Comparison of ENCODE assay signal across 12 cellular contexts in the genomic region with DNA sequence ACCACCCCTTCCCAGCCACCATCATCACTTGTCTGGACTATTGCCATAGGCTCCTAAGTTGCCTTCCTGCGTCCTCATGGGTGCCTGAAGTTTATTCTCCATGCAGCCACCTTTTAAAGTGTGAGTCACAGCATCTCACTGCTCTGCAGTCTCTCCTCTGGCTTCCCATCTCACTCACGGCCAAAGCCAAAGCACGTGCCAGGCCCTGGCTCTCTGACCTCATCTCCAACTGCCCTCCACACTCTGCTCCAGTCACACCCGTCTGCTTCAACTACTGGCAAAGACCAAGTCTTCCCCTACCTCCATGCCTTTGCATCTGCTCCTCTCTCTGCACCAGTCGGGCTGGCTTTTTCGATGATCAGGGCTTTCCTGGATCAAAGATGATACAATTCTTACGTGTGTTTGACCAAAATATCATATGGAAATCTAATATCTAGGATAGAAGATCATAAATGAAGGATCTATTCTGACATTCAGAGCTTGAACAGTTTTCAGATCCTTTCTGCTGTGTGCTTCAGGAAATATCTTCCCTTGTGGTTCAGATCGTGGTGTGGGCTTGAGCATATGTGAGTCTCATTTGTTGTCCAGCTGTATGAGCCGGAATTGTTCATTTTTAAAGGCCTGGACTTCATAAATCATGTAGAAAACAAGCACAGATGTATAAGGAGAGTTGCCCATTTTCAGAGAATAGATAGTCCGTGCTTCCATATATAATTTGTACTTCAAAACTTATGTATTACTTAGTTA.
A peak's percentile ranks its signal among the peaks of the same experiment; 100 is the strongest.
DNase-seq lines count a peak whose midpoint lies in the region; ATAC-seq, FAIRE-seq and TF ChIP-seq lines count a peak whose summit lies in the region.
"Had no signal": no experiment of that assay in that cellular context is flagged by ENCODE, and none has a peak within 500 bp of the region (broad histone marks: within the 10 kb centered on the region; RNA-seq: fewer than 3 reads in every experiment).

No MANE protein-coding gene starts in this region.

- no peak overlapping the region for H3K27ac Mint-ChIP-seq in CD14-positive monocyte
- H3K27ac Mint-ChIP-seq: T-helper 1 cell treated with Interleukin-12 subunit alpha and Interleukin-12 subunit beta and Interleukin-4 antibody, amounts not matched to agents 30 μg/mL and 1 μg/mL, for 36 hours had no signal

- 76 to 89% (median 77%) methylated on average over 10 of the region's 10 CpGs for WGBS in stomach, 5 donors
- WGBS in small intestine, 3 donors: 76 to 88% (median 82%) methylated on average over 10 of the region's 10 CpGs
- WGBS in pancreas, 2 donors: 93 to 95% methylated on average over 10 of the region's 10 CpGs

- peaks cover 0 to 3% of the 10 kb centered on the region in 2 donors for H3K36me3 Mint-ChIP-seq in CD14-positive monocyte

- TF ChIP-seq POLR2A in stomach (IDR thresholded peaks at IDR 0.05): no peak

- FAIRE-seq in small intestine (lab: Jason Lieb, UNC) (no peak), pancreas (lab: Jason Lieb, UNC) (no peak)

- DNase-seq in GM04504 (ENCODE audit: low read depth) (peak; percentile 73), amniotic stem cell (lab: John Stamatoyannopoulos, UW) (peak; percentile 53), left cardiac atrium (peak; percentile 76), stomach (peak; percentile 31), NCI-H774 (lab: John Stamatoyannopoulos, UW) (no peak), CD14-positive monocyte (ENCODE audit: low spot score) (no peak), small intestine (no peak), pancreas (no peak)
- DNase-seq: DMS153 had no signal

- H3K36me3 ChIP-seq in stomach (no peaks in the 10 kb centered on the region), small intestine (ENCODE audit: control insufficient read depth in 2 of 2, insufficient read depth in 2 of 2, low read length in 2 of 2) (no peaks in the 10 kb centered on the region), pancreas (no peaks in the 10 kb centered on the region)

- no peak overlapping the region for H3K4me3 Mint-ChIP-seq in CD14-positive monocyte
- H3K4me3 Mint-ChIP-seq: central memory CD8-positive, alpha-beta T cell; T-helper 1 cell treated with Interleukin-12 subunit alpha and Interleukin-12 subunit beta and Interleukin-4 antibody, amounts not matched to agents 30 μg/mL and 1 μg/mL, for 36 hours had no signal

- H3K27me3 Mint-ChIP-seq in CD14-positive monocyte (ENCODE audit: low read depth in 3 of 3): peaks cover 0 to 1% (median 0%) of the 10 kb centered on the region in 3 donors
- H3K27me3 Mint-ChIP-seq: central memory CD8-positive, alpha-beta T cell had no signal

- peaks cover 12 to 23% (median 20%) of the 10 kb centered on the region in 7 donors for H3K9me3 Mint-ChIP-seq in CD14-positive monocyte

- TF ChIP-seq EP300 in stomach (IDR thresholded peaks at IDR 0.05): no peak

- no peak overlapping the region for H3K4me3 ChIP-seq in stomach
- no peak overlapping the region for H3K4me3 ChIP-seq in small intestine (ENCODE audit: low read depth in 1 of 2, low read length in 2 of 2)
- no peak overlapping the region for H3K4me3 ChIP-seq in pancreas

- intact Hi-C loops in left cardiac atrium (cut with DNase I): no loop called here
- intact Hi-C loops in stomach (cut with DNase I; ENCODE audit: low total_unique reads): no loop called here
- intact Hi-C loops in CD14-positive monocyte (cut with micrococcal nuclease): no loop called here
- intact Hi-C loops in pancreas (cut with DNase I): no loop called here

- ATAC-seq in left cardiac atrium (peak in 1 of 2 donors; percentile 86), pancreas (no peak)

- peaks cover 14% of the 10 kb centered on the region for H3K4me1 Mint-ChIP-seq in CD14-positive monocyte

- TF ChIP-seq CTCF in stomach (IDR thresholded peaks at IDR 0.05) (no peak), CD14-positive monocyte (IDR thresholded peaks at IDR 0.05) (no peak), pancreas (IDR thresholded peaks at IDR 0.05) (no peak)

- H3K27me3 ChIP-seq in stomach (no peaks in the 10 kb centered on the region), small intestine (ENCODE audit: control insufficient read depth in 2 of 2, insufficient read depth in 2 of 2, low read length in 2 of 2) (no peaks in the 10 kb centered on the region), pancreas (no peaks in the 10 kb centered on the region)

- H3K27ac ChIP-seq in stomach (peak overlapping the region in 1 of 5 donors; percentile 51), small intestine (ENCODE audit: low read depth in 1 of 2, low read length in 1 of 2) (no peak overlapping the region), pancreas (no peak overlapping the region)
- H3K27ac ChIP-seq: KMS-11 had no signal

- H3K9me3 ChIP-seq in stomach: peaks cover 0 to 11% (median 7%) of the 10 kb centered on the region in 4 donors
- H3K9me3 ChIP-seq in small intestine (ENCODE audit: control insufficient read depth, low read depth): no peaks in the 10 kb centered on the region
- no peaks in the 10 kb centered on the region for H3K9me3 ChIP-seq in pancreas

- H3K4me1 ChIP-seq in stomach (peaks cover 24 to 53% (median 35%) of the 10 kb centered on the region in 4 donors), small intestine (ENCODE audit: control insufficient read depth in 2 of 2, insufficient read depth in 1 of 2, low read depth in 1 of 2, low read length in 1 of 2) (peaks cover 2 to 5% of the 10 kb centered on the region in 2 donors), pancreas (peaks cover 16 to 21% (median 20%) of the 10 kb centered on the region in 3 donors)

Comparison
In these comparisons a context has a peak if more than half of its experiments do, and no peak if none do; other contexts are left out.
1. DNase-seq: peak in GM04504 (single experiment), amniotic stem cell (single experiment), left cardiac atrium (single experiment) and stomach (single experiment); none in NCI-H774 (single experiment), CD14-positive monocyte (single experiment), small intestine (single experiment) and pancreas (0 of 6).